In the genomic region with DNA sequence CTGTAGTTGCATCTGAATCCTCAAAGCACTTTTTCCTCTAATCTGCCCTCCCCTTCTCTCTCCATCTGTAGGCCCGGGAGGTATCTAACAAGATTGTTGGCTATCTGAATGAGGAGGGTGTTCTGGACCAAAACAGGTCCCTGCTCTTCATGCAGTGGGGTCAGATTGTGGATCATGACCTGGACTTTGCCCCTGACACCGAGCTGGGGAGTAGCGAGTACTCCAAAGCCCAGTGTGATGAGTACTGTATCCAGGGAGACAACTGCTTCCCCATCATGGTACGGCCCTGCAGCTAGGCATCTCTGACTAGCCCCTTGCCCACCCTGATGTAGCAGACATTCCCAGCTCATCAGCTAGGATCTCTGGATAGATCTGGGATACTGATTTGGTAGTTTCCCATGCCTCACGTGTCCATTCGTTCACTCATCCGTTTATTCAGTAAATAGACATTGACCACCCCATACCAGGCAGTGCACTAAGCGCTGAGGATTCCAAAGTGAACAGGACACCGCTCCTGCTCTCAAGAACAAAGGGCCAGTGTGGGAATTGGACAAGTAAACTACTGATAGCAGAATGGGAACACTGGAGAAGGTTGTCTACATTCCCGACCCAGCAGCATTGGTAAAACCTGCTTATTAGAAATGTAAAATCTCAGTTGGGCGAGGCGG, we compare ENCODE assay signal across 13 cellular contexts. TPM values are rescaled to one million over a fixed set of nuclear protein-coding genes. Genes with fewer than 3 reads are reported as not detected.
DNase-seq lines count a peak whose midpoint lies in the region; ATAC-seq, FAIRE-seq and TF ChIP-seq lines count a peak whose summit lies in the region.
"Had no signal": no experiment of that assay in that cellular context is flagged by ENCODE, and none has a peak within 500 bp of the region (broad histone marks: within the 10 kb centered on the region; RNA-seq: fewer than 3 reads in every experiment).

No MANE protein-coding gene starts in this region.

- peaks cover 10% of the 10 kb centered on the region for H3K4me1 Mint-ChIP-seq in T-helper 1 cell treated with Interleukin-12 subunit alpha and Interleukin-12 subunit beta and Interleukin-4 antibody, amounts not matched to agents 30 μg/mL and 1 μg/mL, for 36 hours (ENCODE audit: low read depth)
- H3K4me1 Mint-ChIP-seq in natural killer cell = peaks cover 17 to 31% of the 10 kb centered on the region in 2 donors

- WGBS in K562 (ENCODE audit: insufficient coverage, low coverage, missing lambda C conversion rate) = 85% methylated on average over 12 of the region's 12 CpGs

- H3K36me3 ChIP-seq in HCT116 (ENCODE audit: control insufficient read depth in 1 of 2, insufficient read depth in 2 of 2, low read length in 2 of 2) (no peaks in the 10 kb centered on the region), K562 (ENCODE audit: control insufficient read depth, insufficient read depth, low read length) (no peaks in the 10 kb centered on the region)
- H3K36me3 ChIP-seq: left lung had no signal

- no peak for DNase-seq in T-helper 1 cell
- DNase-seq in HCT116 (ENCODE audit: low read depth, low spot score) = no peak
- DNase-seq in K562 (ENCODE audit: extremely low read depth in 1 of 4, low spot score in 3 of 4) = no peak
- DNase-seq in natural killer cell = no peak
- no peak for DNase-seq in stimulated activated CD4-positive, alpha-beta T cell treated with anti-CD3 and anti-CD28 coated beads, Interleukin-4, amount 100 ng/mL, for 1 hour
- no peak for DNase-seq in activated CD4-positive, alpha-beta T cell treated with anti-CD3 and anti-CD28 coated beads for 1 hour

- CTCF ChIA-PET in HCT116 (lab: Charles Lee) (interaction anchor here (0.7 to 1.9 kb wide), 12 partner anchors 8 to 196 kb away, joined by 3 to 12 read pairs (median 3); partner anchors contain the start of gene RNF43), K562 (lab: Yijun Ruan, JAX; ENCODE audit: low intra/inter-chr PET ratio) (no interaction called here)

- peak overlapping the region; percentile 23 for H3K4me3 Mint-ChIP-seq in T-helper 1 cell treated with Interleukin-12 subunit alpha and Interleukin-12 subunit beta and Interleukin-4 antibody, amounts not matched to agents 30 μg/mL and 1 μg/mL, for 36 hours
- H3K4me3 Mint-ChIP-seq in natural killer cell = peak overlapping the region; percentile 71

- no peak for TF ChIP-seq POLR2A in HCT116 (IDR thresholded peaks at IDR 0.05; ENCODE audit: borderline replicate concordance, extremely low read depth, insufficient read depth, insufficient read length)
- TF ChIP-seq POLR2A in K562 (conservative IDR thresholded peaks at IDR 0.05) = no peak

- H3K36me3 Mint-ChIP-seq in T-helper 1 cell treated with Interleukin-12 subunit alpha and Interleukin-12 subunit beta and Interleukin-4 antibody, amounts not matched to agents 30 μg/mL and 1 μg/mL, for 36 hours (ENCODE audit: low read depth) = no peaks in the 10 kb centered on the region
- H3K36me3 Mint-ChIP-seq in natural killer cell = no peaks in the 10 kb centered on the region

- H3K9me3 ChIP-seq in HCT116 (ENCODE audit: control insufficient read depth in 1 of 2, insufficient read depth in 1 of 2, low read depth in 1 of 2, low read length in 2 of 2) (no peaks in the 10 kb centered on the region), K562 (replicated peaks; ENCODE audit: control insufficient read depth, insufficient read depth, low read depth, low read length) (no peaks in the 10 kb centered on the region; the same call in 1 of the 2 replicates)
- H3K9me3 ChIP-seq: left lung had no signal

- H3K79me2 ChIP-seq in HCT116 (ENCODE audit: insufficient read depth, low read length) = no peaks in the 10 kb centered on the region
- no peaks in the 10 kb centered on the region for H3K79me2 ChIP-seq in K562 (ENCODE audit: control insufficient read depth, insufficient read depth, low read length)

- no peaks in the 10 kb centered on the region for H3K27me3 ChIP-seq in HCT116 (ENCODE audit: insufficient read depth, low read length)
- H3K27me3 ChIP-seq in K562 (ENCODE audit: control insufficient read depth in 2 of 2, insufficient read depth in 2 of 2, low read length in 2 of 2) = peaks cover 0 to 9% of the 10 kb centered on the region in 2 experiments; a peak in 1 of 5 replicates

- H3K4me3 ChIP-seq in HCT116 (replicated peaks in 1 of 2; ENCODE audit: low read depth in 1 of 2, low read length in 2 of 2) = no peak overlapping the region
- no peak overlapping the region for H3K4me3 ChIP-seq in K562

- H3K27ac ChIP-seq in HCT116 (ENCODE audit: low read depth, low read length) (no peak overlapping the region), K562 (ENCODE audit: extremely low read depth, low read depth, low read length) (no peak overlapping the region)
- H3K27ac ChIP-seq: left lung had no signal

- H2AFZ ChIP-seq in HCT116 (ENCODE audit: low read depth, low read length, poor library complexity, severe bottlenecking) = peak overlapping the region; percentile 85
- H2AFZ ChIP-seq in K562 (ENCODE audit: low read depth, low read length) = peak overlapping the region; percentile 97

- RAD21 ChIA-PET in HCT116 (lab: Charles Lee; ENCODE audit: low non-redundant PET in 1 of 2, low total read pairs in 2 of 2, uncharacterized antibody in 2 of 2, unreplicated experiment in 2 of 2) = interaction anchor here in 1 of 2 experiments (0.8 kb wide), 1 partner anchor 51 kb away, joined by 3 read pairs; no protein-coding TSS in a partner anchor

- in situ Hi-C loops in K562 (cut with MboI) = no loop called here

- TF ChIP-seq CTCF in HCT116 (IDR thresholded peaks at IDR 0.05 in 2 of 3, conservative IDR thresholded peaks at IDR 0.05 in 1 of 3; ENCODE audit: borderline replicate concordance in 1 of 3, insufficient read depth in 1 of 3, low read depth in 2 of 3, low read length in 2 of 3) (no peak), K562 (IDR thresholded peaks at IDR 0.05 in 2 of 3, conservative IDR thresholded peaks at IDR 0.05 in 1 of 3; ENCODE audit: insufficient read depth in 2 of 3, low read depth in 1 of 3, low read length in 3 of 3) (no peak), natural killer cell (IDR thresholded peaks at IDR 0.05) (no peak)

- no peak for TF ChIP-seq EP300 in K562 (IDR thresholded peaks at IDR 0.05; ENCODE audit: low read length)

- H3K4me2 ChIP-seq in HCT116 (ENCODE audit: low read length) (no peak overlapping the region), K562 (ENCODE audit: insufficient read depth, low read length) (no peak overlapping the region)

- no peaks in the 10 kb centered on the region for H3K9me3 Mint-ChIP-seq in T-helper 1 cell treated with Interleukin-12 subunit alpha and Interleukin-12 subunit beta and Interleukin-4 antibody, amounts not matched to agents 30 μg/mL and 1 μg/mL, for 36 hours
- H3K9me3 Mint-ChIP-seq in natural killer cell = no peaks in the 10 kb centered on the region

- no peak overlapping the region for H3K9ac ChIP-seq in HCT116 (ENCODE audit: low read length)
- no peak overlapping the region for H3K9ac ChIP-seq in K562 (ENCODE audit: insufficient read depth in 1 of 2, low read depth in 2 of 2, low read length in 2 of 2)

- no peak for TF ChIP-seq RAD21 in HCT116 (IDR thresholded peaks at IDR 0.05; ENCODE audit: low read depth)
- no peak for TF ChIP-seq RAD21 in K562 (CRISPR knock-in tag; conservative IDR thresholded peaks at IDR 0.05 in 1 of 2, IDR thresholded peaks at IDR 0.05 in 1 of 2)

- H3K4me1 ChIP-seq in HCT116 (ENCODE audit: control insufficient read depth in 1 of 2, insufficient read depth in 2 of 2, low read length in 2 of 2) = peaks cover 0 to 11% of the 10 kb centered on the region in 2 experiments; a peak in 2 of 4 replicates
- peaks cover 5 to 16% of the 10 kb centered on the region in 2 experiments for H3K4me1 ChIP-seq in K562 (replicated peaks in 1 of 2; ENCODE audit: control insufficient read depth in 2 of 2, insufficient read depth in 2 of 2, low read length in 2 of 2)

- H3K27me3 Mint-ChIP-seq in T-helper 1 cell treated with Interleukin-12 subunit alpha and Interleukin-12 subunit beta and Interleukin-4 antibody, amounts not matched to agents 30 μg/mL and 1 μg/mL, for 36 hours (ENCODE audit: low read depth) = peaks cover 40% of the 10 kb centered on the region
- peaks cover 10 to 38% of the 10 kb centered on the region in 2 donors for H3K27me3 Mint-ChIP-seq in natural killer cell (ENCODE audit: low read depth in 2 of 2)

- no peaks in the 10 kb centered on the region for H3K9me1 ChIP-seq in K562 (ENCODE audit: control insufficient read depth, insufficient read depth, low read length)

- BruUV-seq in HCT116 (replicated peaks; lab: Mats Ljungman, UMichigan) (no TSS peak), K562 (replicated peaks; lab: Mats Ljungman, UMichigan) (no TSS peak)

- H3K27ac Mint-ChIP-seq in T-helper 1 cell treated with Interleukin-12 subunit alpha and Interleukin-12 subunit beta and Interleukin-4 antibody, amounts not matched to agents 30 μg/mL and 1 μg/mL, for 36 hours = no peak overlapping the region
- H3K27ac Mint-ChIP-seq in natural killer cell = no peak overlapping the region

- no peak for FAIRE-seq in K562 (lab: Jason Lieb, UNC)
- FAIRE-seq: A204.1 had no signal

- H4K20me1 ChIP-seq in HCT116 (ENCODE audit: insufficient read depth) (no peaks in the 10 kb centered on the region), K562 (replicated peaks; ENCODE audit: control insufficient read depth, insufficient read depth, low read length) (no peaks in the 10 kb centered on the region)

- ATAC-seq in HCT116 = no peak
- no peak for ATAC-seq in K562
- no peak for ATAC-seq in natural killer cell
- no peak for ATAC-seq in HG03342 (IDR thresholded peaks at IDR 0.05; ENCODE audit: unreplicated experiment)

- H3K9me2 ChIP-seq in HCT116 (ENCODE audit: insufficient read depth) = no peaks in the 10 kb centered on the region

- POLR2A ChIA-PET in HCT116 (lab: Charles Lee) = interaction anchor here (1.0 kb wide), 1 partner anchor 14 kb away, joined by 3 read pairs; no protein-coding TSS in a partner anchor
- POLR2A ChIA-PET in K562 (lab: Yijun Ruan, JAX) = interaction anchor here (0.8 kb wide), 2 partner anchors 14 to 30 kb away, joined by 3 to 4 read pairs; no protein-coding TSS in a partner anchor

- intact Hi-C loops in HCT116 (cut with micrococcal nuclease) = no loop called here
- intact Hi-C loops in K562 (cut with micrococcal nuclease) = loop anchor here (5.0 kb wide), 1 partner anchor 128 kb away; no protein-coding TSS in a partner anchor
- intact Hi-C loops in natural killer cell (cut with micrococcal nuclease) = no loop called here

RNA-seq across cellular contexts. Expression of gene LPO, which starts 12.1 kb away (rescaled TPM):
- total RNA-seq in HCT116 (2021; ENCODE audit: unreplicated experiment) = not detected
- 0.03 and 0.12 TPM in 2 replicates for polyA plus RNA-seq in HCT116 (2012)
- not detected in 2 replicates for total RNA-seq in K562 (2011; cell fraction: chromatin; rRNA removed; ENCODE audit: low replicate concordance)
- total RNA-seq in K562 (2011; cell fraction: nucleolus; rRNA removed) = not detected in 2 replicates
- not detected in 2 replicates for total RNA-seq in K562 (2011; cell fraction: nucleoplasm; rRNA removed)
- not detected in 2 replicates for total RNA-seq in K562 (2014; rRNA removed)
- total RNA-seq in K562 (2014; rRNA removed; fragmentation: Illumina TruSeq; extraction: Trizol) = not detected in 2 replicates
- not detected in 2 replicates for total RNA-seq in K562 (2015; rRNA removed; fragmentation: Illumina TruSeq; extraction: Trizol)
- 0.11 TPM in 1 of 2 replicates, not detected in the other for total RNA-seq in K562 (2021)
- polyA plus RNA-seq in K562 (2011; rRNA removed) = not detected in 2 replicates
- 0.03 and 0.04 TPM in 2 replicates for polyA plus RNA-seq in K562 (2011; cell fraction: cytosol; rRNA removed)
- not detected in 2 replicates for polyA plus RNA-seq in K562 (2011; cell fraction: nucleus; rRNA removed)
- 1.1 TPM in 1 of 2 replicates, not detected in the other for polyA plus RNA-seq in K562 (2012)
- not detected in 2 replicates for polyA plus RNA-seq in K562 (2014; fragmentation: Illumina TruSeq; extraction: Trizol)
- polyA plus RNA-seq in K562 (2014; fragmentation: Nextera tagmentation; extraction: Ambion mirVana) = not detected
- 0.07 TPM in 1 of 2 replicates, not detected in the other for polyA plus RNA-seq in K562 (2014; rRNA removed)
- polyA minus RNA-seq in K562 (2011; rRNA and poly(A)+ RNA removed) = 0.57 TPM in 1 of 2 replicates, not detected in the other
- not detected in 2 replicates for polyA minus RNA-seq in K562 (2011; cell fraction: cytosol; rRNA and poly(A)+ RNA removed)
- not detected in 2 replicates for polyA minus RNA-seq in K562 (2011; cell fraction: nucleus; rRNA and poly(A)+ RNA removed)
- total RNA-seq in natural killer cell = not detected
- total RNA-seq: dermis microvascular lymphatic vessel endothelial cell, right cardiac atrium, ureter had no signal

RNA-seq across cellular contexts. Expression of gene MPO, which starts 30.3 kb away (rescaled TPM):
- total RNA-seq in HCT116 (2021; ENCODE audit: unreplicated experiment) (not detected), K562 (2014; rRNA removed) (not detected in 2 replicates), K562 (2014; rRNA removed; fragmentation: Illumina TruSeq; extraction: Trizol) (not detected in 2 replicates), K562 (2015; rRNA removed; fragmentation: Illumina TruSeq; extraction: Trizol) (not detected in 2 replicates), K562 (2021) (0.47 TPM in 1 of 2 replicates, not detected in the other), natural killer cell (1 to 10 TPM in 2 of 3 donors, not detected in 1; 1.8 to 1.9 TPM)
- polyA plus RNA-seq in HCT116 (2012) = not detected in 2 replicates
- 0.12 and 0.14 TPM in 2 replicates for total RNA-seq in K562 (2011; cell fraction: chromatin; rRNA removed; ENCODE audit: low replicate concordance)
- 0.17 TPM in 1 of 2 replicates, not detected in the other for total RNA-seq in K562 (2011; cell fraction: nucleolus; rRNA removed)
- not detected in 2 replicates for total RNA-seq in K562 (2011; cell fraction: nucleoplasm; rRNA removed)
- polyA plus RNA-seq in K562 (2011; rRNA removed) (0.15 and 0.39 TPM in 2 replicates), K562 (2014; fragmentation: Illumina TruSeq; extraction: Trizol) (0.06 TPM in 1 of 2 replicates, not detected in the other), K562 (2014; fragmentation: Nextera tagmentation; extraction: Ambion mirVana) (under 1 TPM in 1 of 2 experiments, not detected in 1; 0.04 TPM), K562 (2014; rRNA removed) (0.03 TPM in 1 of 2 replicates, not detected in the other)
- polyA plus RNA-seq in K562 (2011; cell fraction: cytosol; rRNA removed) = 0.06 and 0.33 TPM in 2 replicates
- 0.06 and 0.34 TPM in 2 replicates for polyA plus RNA-seq in K562 (2011; cell fraction: nucleus; rRNA removed)
- 0.03 and 0.08 TPM in 2 replicates for polyA plus RNA-seq in K562 (2012)
- 0.06 and 0.32 TPM in 2 replicates for polyA minus RNA-seq in K562 (2011; rRNA and poly(A)+ RNA removed)
- not detected in 2 replicates for polyA minus RNA-seq in K562 (2011; cell fraction: cytosol; rRNA and poly(A)+ RNA removed)
- not detected in 2 replicates for polyA minus RNA-seq in K562 (2011; cell fraction: nucleus; rRNA and poly(A)+ RNA removed)
- total RNA-seq: dermis microvascular lymphatic vessel endothelial cell had no signal

RNA-seq across cellular contexts. Expression of gene MKS1, which starts 31.4 kb away (rescaled TPM):
- total RNA-seq in HCT116 (2021; ENCODE audit: unreplicated experiment) = 29.8 TPM
- polyA plus RNA-seq in HCT116 (2012) = 25.2 and 27.6 TPM in 2 replicates
- total RNA-seq in K562 (2011; cell fraction: chromatin; rRNA removed; ENCODE audit: low replicate concordance) = 68.2 and 109 TPM in 2 replicates
- total RNA-seq in K562 (2011; cell fraction: nucleolus; rRNA removed) = 49.3 and 61.5 TPM in 2 replicates
- total RNA-seq in K562 (2011; cell fraction: nucleoplasm; rRNA removed) = 63.9 and 64.8 TPM in 2 replicates
- 21.1 and 25.7 TPM in 2 replicates for total RNA-seq in K562 (2014; rRNA removed)
- 18.0 and 18.8 TPM in 2 replicates for total RNA-seq in K562 (2014; rRNA removed; fragmentation: Illumina TruSeq; extraction: Trizol)
- total RNA-seq in K562 (2015; rRNA removed; fragmentation: Illumina TruSeq; extraction: Trizol) = 20.3 and 21.7 TPM in 2 replicates
- 27.0 and 27.5 TPM in 2 replicates for total RNA-seq in K562 (2021)
- 27.1 and 40.0 TPM in 2 replicates for polyA plus RNA-seq in K562 (2011; rRNA removed)
- polyA plus RNA-seq in K562 (2011; cell fraction: cytosol; rRNA removed) = 21.3 and 26.4 TPM in 2 replicates
- polyA plus RNA-seq in K562 (2011; cell fraction: nucleus; rRNA removed) = 137 and 165 TPM in 2 replicates
- 27.9 and 31.8 TPM in 2 replicates for polyA plus RNA-seq in K562 (2012)
- polyA plus RNA-seq in K562 (2014; fragmentation: Illumina TruSeq; extraction: Trizol) = 27.8 and 31.0 TPM in 2 replicates
- 10 to 100 TPM; 16.3 to 27.8 TPM for polyA plus RNA-seq in K562 (2014; fragmentation: Nextera tagmentation; extraction: Ambion mirVana)
- polyA plus RNA-seq in K562 (2014; rRNA removed) = 23.5 and 25.9 TPM in 2 replicates
- polyA minus RNA-seq in K562 (2011; rRNA and poly(A)+ RNA removed) = 20.7 and 21.6 TPM in 2 replicates
- polyA minus RNA-seq in K562 (2011; cell fraction: cytosol; rRNA and poly(A)+ RNA removed) = 11.4 and 13.6 TPM in 2 replicates
- polyA minus RNA-seq in K562 (2011; cell fraction: nucleus; rRNA and poly(A)+ RNA removed) = 27.5 and 39.7 TPM in 2 replicates
- 10 to 100 TPM in 1 of 3 donors, 1 to 10 TPM in 2; 4.5 to 10.7 (median 8.5) TPM for total RNA-seq in natural killer cell

RNA-seq across cellular contexts. Expression of gene EPX, which starts 58.0 kb away (rescaled TPM):
- total RNA-seq in HCT116 (2021; ENCODE audit: unreplicated experiment) (not detected), K562 (2014; rRNA removed) (0.08 TPM in 1 of 2 replicates, not detected in the other), K562 (2014; rRNA removed; fragmentation: Illumina TruSeq; extraction: Trizol) (not detected in 2 replicates), K562 (2015; rRNA removed; fragmentation: Illumina TruSeq; extraction: Trizol) (0.33 and 0.45 TPM in 2 replicates), K562 (2021) (0.20 and 0.22 TPM in 2 replicates), natural killer cell (not detected)
- polyA plus RNA-seq in HCT116 (2012) = 0.14 and 0.20 TPM in 2 replicates
- total RNA-seq in K562 (2011; cell fraction: chromatin; rRNA removed; ENCODE audit: low replicate concordance) = not detected in 2 replicates
- not detected in 2 replicates for total RNA-seq in K562 (2011; cell fraction: nucleolus; rRNA removed)
- total RNA-seq in K562 (2011; cell fraction: nucleoplasm; rRNA removed) = not detected in 2 replicates
- polyA plus RNA-seq in K562 (2011; rRNA removed) (not detected in 2 replicates), K562 (2014; fragmentation: Illumina TruSeq; extraction: Trizol) (0.21 and 0.30 TPM in 2 replicates), K562 (2014; fragmentation: Nextera tagmentation; extraction: Ambion mirVana) (under 1 TPM; 0.07 to 0.11 TPM), K562 (2014; rRNA removed) (0.17 and 0.22 TPM in 2 replicates)
- not detected in 2 replicates for polyA plus RNA-seq in K562 (2011; cell fraction: cytosol; rRNA removed)
- 0.04 TPM in 1 of 2 replicates, not detected in the other for polyA plus RNA-seq in K562 (2011; cell fraction: nucleus; rRNA removed)
- polyA plus RNA-seq in K562 (2012) = 1.7 and 2.5 TPM in 2 replicates
- not detected in 2 replicates for polyA minus RNA-seq in K562 (2011; rRNA and poly(A)+ RNA removed)
- polyA minus RNA-seq in K562 (2011; cell fraction: cytosol; rRNA and poly(A)+ RNA removed) = not detected in 2 replicates
- polyA minus RNA-seq in K562 (2011; cell fraction: nucleus; rRNA and poly(A)+ RNA removed) = not detected in 2 replicates
- total RNA-seq: dermis microvascular lymphatic vessel endothelial cell, left lung, right cardiac atrium, ureter had no signal
- polyA plus RNA-seq: right cardiac atrium had no signal
